Comparison of ENCODE assay signal across 1 cellular context in the genomic region with DNA sequence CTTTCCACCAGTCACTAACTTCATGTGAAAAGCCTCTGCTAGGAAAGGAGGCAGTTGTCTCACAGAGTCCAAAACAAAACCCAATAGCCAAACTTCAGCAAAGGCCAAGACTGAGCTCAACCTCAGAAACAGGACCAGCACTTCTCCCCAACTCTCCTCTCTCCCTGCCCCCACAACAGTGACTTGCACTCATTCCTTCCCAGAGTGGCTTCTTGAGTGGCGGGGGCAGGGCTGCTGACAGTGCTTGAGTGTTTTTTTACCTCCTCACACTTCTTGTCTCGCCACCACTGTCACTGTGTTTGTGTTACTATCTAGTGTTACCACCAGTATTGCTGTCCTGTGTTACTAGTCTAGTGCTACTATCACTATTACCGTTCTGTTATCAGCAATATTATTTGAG.
TF ChIP-seq lines count a peak whose summit lies in the region.

No MANE protein-coding gene starts in this region.

TF ChIP-seq in IMR-90, 13 proteins besides CTCF, POLR2A, EP300 and RAD21:
- TF ChIP-seq MXI1 (IDR thresholded peaks at IDR 0.05; ENCODE audit: borderline replicate concordance, low read depth, low read length) (no peak), RCOR1 (IDR thresholded peaks at IDR 0.05; ENCODE audit: insufficient replicate concordance, low read length) (no peak), RFX5 (IDR thresholded peaks at IDR 0.05; ENCODE audit: low read depth, low read length) (no peak), FOS (IDR thresholded peaks at IDR 0.05; ENCODE audit: low read depth, low read length) (no peak), NFE2L2 (IDR thresholded peaks at IDR 0.05; ENCODE audit: low read depth, low read length) (no peak), MAZ (IDR thresholded peaks at IDR 0.05; ENCODE audit: borderline replicate concordance, low read depth, low read length) (no peak), CHD1 (IDR thresholded peaks at IDR 0.05; ENCODE audit: low read depth, low read length) (no peak), CEBPB (IDR thresholded peaks at IDR 0.05; ENCODE audit: low read depth, low read length) (no peak), MAFK (IDR thresholded peaks at IDR 0.05; ENCODE audit: low read depth, low read length) (no peak), SMC3 (IDR thresholded peaks at IDR 0.05; ENCODE audit: low read depth, low read length) (no peak), BHLHE40 (IDR thresholded peaks at IDR 0.05; ENCODE audit: low read depth, low read length) (no peak)
- TF ChIP-seq, protein P1, sequence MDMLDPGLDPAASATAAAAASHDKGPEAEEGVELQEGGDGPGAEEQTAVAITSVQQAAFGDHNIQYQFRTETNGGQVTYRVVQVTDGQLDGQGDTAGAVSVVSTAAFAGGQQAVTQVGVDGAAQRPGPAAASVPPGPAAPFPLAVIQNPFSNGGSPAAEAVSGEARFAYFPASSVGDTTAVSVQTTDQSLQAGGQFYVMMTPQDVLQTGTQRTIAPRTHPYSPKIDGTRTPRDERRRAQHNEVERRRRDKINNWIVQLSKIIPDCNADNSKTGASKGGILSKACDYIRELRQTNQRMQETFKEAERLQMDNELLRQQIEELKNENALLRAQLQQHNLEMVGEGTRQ (IDR thresholded peaks at IDR 0.05; ENCODE audit: low read depth, low read length), result no peak
- TF ChIP-seq, protein P2, sequence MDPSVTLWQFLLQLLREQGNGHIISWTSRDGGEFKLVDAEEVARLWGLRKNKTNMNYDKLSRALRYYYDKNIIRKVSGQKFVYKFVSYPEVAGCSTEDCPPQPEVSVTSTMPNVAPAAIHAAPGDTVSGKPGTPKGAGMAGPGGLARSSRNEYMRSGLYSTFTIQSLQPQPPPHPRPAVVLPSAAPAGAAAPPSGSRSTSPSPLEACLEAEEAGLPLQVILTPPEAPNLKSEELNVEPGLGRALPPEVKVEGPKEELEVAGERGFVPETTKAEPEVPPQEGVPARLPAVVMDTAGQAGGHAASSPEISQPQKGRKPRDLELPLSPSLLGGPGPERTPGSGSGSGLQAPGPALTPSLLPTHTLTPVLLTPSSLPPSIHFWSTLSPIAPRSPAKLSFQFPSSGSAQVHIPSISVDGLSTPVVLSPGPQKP (IDR thresholded peaks at IDR 0.05; ENCODE audit: borderline replicate concordance, low read depth, low read length), result no peak
TF ChIP-seq in IMR-90: peak in this region for 0.
